In the genomic region with DNA sequence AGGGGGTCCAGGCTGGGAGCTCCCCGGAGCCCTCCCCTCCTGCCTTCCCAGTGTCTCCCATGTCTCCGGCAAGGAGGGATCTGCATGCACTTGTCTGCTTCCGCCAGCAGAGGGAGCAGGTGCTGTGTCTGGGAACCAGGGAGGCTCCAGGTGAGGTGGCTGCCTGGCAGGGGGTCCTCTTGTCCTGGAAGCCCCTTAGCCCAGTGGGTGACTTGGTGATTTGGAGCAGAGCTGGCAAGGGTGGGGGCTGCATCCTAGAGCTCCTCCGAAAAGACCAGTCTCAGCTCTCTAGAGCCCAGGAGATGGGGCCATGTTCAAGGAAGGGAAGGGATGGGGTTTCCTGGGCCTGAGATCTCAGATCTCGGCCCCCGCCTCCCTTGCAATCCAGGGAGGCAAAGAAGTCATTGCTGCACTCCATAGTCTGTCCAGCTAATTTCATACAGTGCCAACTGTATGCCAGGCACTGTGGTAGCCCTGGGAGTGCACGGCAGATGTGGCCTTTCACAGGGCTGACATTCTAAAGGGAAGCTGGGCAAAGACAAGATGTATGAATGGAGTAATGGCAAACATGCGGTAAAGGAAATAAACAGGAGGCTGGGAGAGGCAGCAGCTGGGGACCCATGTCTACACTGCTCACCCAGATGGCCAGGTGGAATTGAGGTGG, we compare ENCODE assay signal across 8 cellular contexts. TPM values are rescaled to one million over a fixed set of nuclear protein-coding genes. Genes with fewer than 3 reads are reported as not detected.
DNase-seq lines count a peak whose midpoint lies in the region; ATAC-seq and TF ChIP-seq lines count a peak whose summit lies in the region.

No MANE protein-coding gene starts in this region.

- H3K27me3 Mint-ChIP-seq in naive thymus-derived CD8-positive, alpha-beta T cell = peaks cover 0 to 2% (median 0%) of the 10 kb centered on the region in 5 donors
- peaks cover 41% of the 10 kb centered on the region for H3K27me3 Mint-ChIP-seq in stimulated activated memory B cell treated with anti-CD40 and anti-IgM and Interleukin-4, amounts not matched to agents 10 μg/mL and 1 μg/mL and 100 μg/mL, for 72 hours

- peak overlapping the region in 3 of 10 donors; percentile 10 to 42 (median 22) for H3K4me3 Mint-ChIP-seq in naive thymus-derived CD8-positive, alpha-beta T cell
- no peak overlapping the region for H3K4me3 Mint-ChIP-seq in stimulated activated memory B cell treated with anti-CD40 and anti-IgM and Interleukin-4, amounts not matched to agents 10 μg/mL and 1 μg/mL and 100 μg/mL, for 72 hours

- no peak overlapping the region for H2AFZ ChIP-seq in OCI-LY1 (ENCODE audit: low read length)

- H3K79me2 ChIP-seq in OCI-LY1 (ENCODE audit: insufficient read depth, low read length) = no peaks in the 10 kb centered on the region

- H3K4me1 ChIP-seq in OCI-LY1 (ENCODE audit: insufficient read depth, low read length, severe bottlenecking) = no peaks in the 10 kb centered on the region

- no peak overlapping the region for H3K27ac ChIP-seq in OCI-LY1 (ENCODE audit: low read depth, low read length, poor library complexity, severe bottlenecking)

- no peaks in the 10 kb centered on the region for H3K9me3 Mint-ChIP-seq in naive thymus-derived CD8-positive, alpha-beta T cell
- no peaks in the 10 kb centered on the region for H3K9me3 Mint-ChIP-seq in stimulated activated memory B cell treated with anti-CD40 and anti-IgM and Interleukin-4, amounts not matched to agents 10 μg/mL and 1 μg/mL and 100 μg/mL, for 72 hours

- POLR2A ChIA-PET in naive thymus-derived CD8-positive, alpha-beta T cell (lab: Charles Lee) = interaction anchor here (0.6 to 2.9 kb wide), 6 partner anchors 11 to 318 kb away, joined by 3 to 15 read pairs (median 6); a partner anchor contains a TSS

- peak; percentile 56 to 80 for ATAC-seq in naive thymus-derived CD8-positive, alpha-beta T cell
- peak; percentile 53 for ATAC-seq in stimulated activated memory B cell treated with anti-CD40 and anti-IgM and Interleukin-4, amounts not matched to agents 10 μg/mL and 1 μg/mL and 100 μg/mL, for 72 hours

- no peaks in the 10 kb centered on the region for H3K9me3 ChIP-seq in OCI-LY1 (ENCODE audit: low read length)

- no peak overlapping the region for H3K4me2 ChIP-seq in OCI-LY1 (ENCODE audit: low read length)

- no peak overlapping the region for H3K4me3 ChIP-seq in OCI-LY1 (ENCODE audit: low read depth, low read length, poor library complexity, severe bottlenecking)
- no peak overlapping the region for H3K4me3 ChIP-seq in epithelial cell of proximal tubule (ENCODE audit: low read depth, low read length)

- H3F3A ChIP-seq in OCI-LY1 (ENCODE audit: insufficient read depth, low read length) = no peaks in the 10 kb centered on the region

- peaks cover 26 to 63% (median 40%) of the 10 kb centered on the region in 4 donors for H3K4me1 Mint-ChIP-seq in naive thymus-derived CD8-positive, alpha-beta T cell
- H3K4me1 Mint-ChIP-seq in stimulated activated memory B cell treated with anti-CD40 and anti-IgM and Interleukin-4, amounts not matched to agents 10 μg/mL and 1 μg/mL and 100 μg/mL, for 72 hours = peaks cover 4% of the 10 kb centered on the region

- H3K27me3 ChIP-seq in OCI-LY1 (ENCODE audit: insufficient read depth, low read length) = no peaks in the 10 kb centered on the region

- DNase-seq in ELR (ENCODE audit: low read depth) (peak; percentile 65), HK-2 (ENCODE audit: unreplicated experiment) (peak; percentile 81), activated T-cell treated with anti-CD3 and anti-CD28 coated beads for 48 hours (ENCODE audit: low read depth) (peak; percentile 60), epithelial cell of proximal tubule (ENCODE audit: low read depth) (no peak), cortex of kidney (lab: John Stamatoyannopoulos, UW) (no peak)
- peak; percentile 44 to 83 (median 68) for DNase-seq in naive thymus-derived CD8-positive, alpha-beta T cell

- H3K27ac Mint-ChIP-seq in naive thymus-derived CD8-positive, alpha-beta T cell = peak overlapping the region in 7 of 10 donors; percentile 15 to 76 (median 65)
- no peak overlapping the region for H3K27ac Mint-ChIP-seq in stimulated activated memory B cell treated with anti-CD40 and anti-IgM and Interleukin-4, amounts not matched to agents 10 μg/mL and 1 μg/mL and 100 μg/mL, for 72 hours

- H3K9me2 ChIP-seq in OCI-LY1 (ENCODE audit: low read depth, low read length) = no peaks in the 10 kb centered on the region

- no peaks in the 10 kb centered on the region for H3K36me3 ChIP-seq in OCI-LY1 (ENCODE audit: insufficient read depth, low read length)

- peak; percentile 62 for TF ChIP-seq CTCF in OCI-LY1 (IDR thresholded peaks at IDR 0.05; ENCODE audit: low read length)
- TF ChIP-seq CTCF in epithelial cell of proximal tubule (conservative IDR thresholded peaks at IDR 0.05; ENCODE audit: low read depth, low read length) = peak; percentile 97

- no peak overlapping the region for H3K9ac ChIP-seq in OCI-LY1 (ENCODE audit: low read length)

- H4K20me1 ChIP-seq in OCI-LY1 (ENCODE audit: insufficient read depth, low read length) = no peaks in the 10 kb centered on the region

- no peaks in the 10 kb centered on the region for H3K36me3 Mint-ChIP-seq in naive thymus-derived CD8-positive, alpha-beta T cell
- H3K36me3 Mint-ChIP-seq in stimulated activated memory B cell treated with anti-CD40 and anti-IgM and Interleukin-4, amounts not matched to agents 10 μg/mL and 1 μg/mL and 100 μg/mL, for 72 hours = no peaks in the 10 kb centered on the region

RNA-seq across cellular contexts. Expression of a gene that starts 20.4 kb away (rescaled TPM):
- total RNA-seq in epithelial cell of proximal tubule = not detected in 2 replicates
- total RNA-seq in naive thymus-derived CD8-positive, alpha-beta T cell = 10 to 100 TPM; 13.6 to 14.4 TPM
- 10 to 100 TPM; 12.3 to 39.5 (median 20.1) TPM for polyA plus RNA-seq in naive thymus-derived CD8-positive, alpha-beta T cell

RNA-seq across cellular contexts. Expression of a gene that starts 55.3 kb away (rescaled TPM):
- total RNA-seq in epithelial cell of proximal tubule = 13.5 and 23.6 TPM in 2 replicates
- total RNA-seq in naive thymus-derived CD8-positive, alpha-beta T cell = 10 to 100 TPM; 60.7 to 64.4 TPM
- polyA plus RNA-seq in naive thymus-derived CD8-positive, alpha-beta T cell = 10 to 100 TPM; 29.1 to 37.9 (median 34.1) TPM

RNA-seq across cellular contexts. Expression of a gene that starts 57.5 kb away (rescaled TPM):
- 0.12 and 0.43 TPM in 2 replicates for total RNA-seq in epithelial cell of proximal tubule
- total RNA-seq in naive thymus-derived CD8-positive, alpha-beta T cell = 1 to 10 TPM; 5.5 to 8.1 TPM
- under 1 TPM; 0.35 to 0.61 (median 0.44) TPM for polyA plus RNA-seq in naive thymus-derived CD8-positive, alpha-beta T cell

Comparison
In these comparisons a context has a peak if more than half of its experiments do, and no peak if none do; other contexts are left out.
1. DNase-seq: peak in ELR (single experiment), HK-2 (single experiment), activated T-cell treated with anti-CD3 and anti-CD28 coated beads for 48 hours (single experiment) and naive thymus-derived CD8-positive, alpha-beta T cell (10 of 10); none in epithelial cell of proximal tubule (single experiment) and cortex of kidney (single experiment).
2. RNA of a gene that starts 20.4 kb away (total RNA-seq): 13.6 to 14.4 TPM in naive thymus-derived CD8-positive, alpha-beta T cell; not detected in epithelial cell of proximal tubule; every median in the first group is over 10 times any median in the second.